Comparison of ENCODE assay signal across 5 cellular contexts in the genomic region with DNA sequence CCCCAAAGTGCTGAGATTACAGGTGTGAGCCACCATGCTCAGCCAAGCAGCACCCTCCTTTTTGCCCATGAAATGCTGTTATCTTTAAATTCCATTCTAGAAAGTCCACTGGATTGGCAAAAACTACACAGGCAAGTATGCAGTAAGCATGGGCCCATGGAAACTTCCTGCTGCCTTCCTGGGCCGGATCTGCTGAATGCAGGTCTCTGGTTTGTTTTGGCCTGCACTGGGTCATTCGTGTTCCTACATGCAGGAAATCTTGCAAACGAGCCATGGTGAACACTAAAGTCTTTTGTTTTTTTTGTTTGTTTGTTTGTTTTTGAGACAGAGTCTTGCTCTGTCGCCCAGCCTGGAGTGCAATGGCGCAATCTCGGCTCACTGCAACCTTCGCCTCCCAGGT. TPM values are rescaled to one million over a fixed set of nuclear protein-coding genes. Genes with fewer than 3 reads are reported as not detected.
DNase-seq lines count a peak whose midpoint lies in the region; ATAC-seq, FAIRE-seq and TF ChIP-seq lines count a peak whose summit lies in the region.
"Not testable (repeated sequence)": the region's sequence is repeated elsewhere in the genome, so short reads cannot be mapped to it uniquely, and the experiment has no call there.

No MANE protein-coding gene starts in this region.

- ATAC-seq in RWPE2 (ENCODE audit: low read depth) (peak; percentile 72), esophagus mucosa (peak; percentile 67), left lobe of liver (peak; percentile 56), right lobe of liver (peak in 3 of 4 donors; percentile 46 to 78 (median 72))

- not testable (repeated sequence) for FAIRE-seq in bronchial epithelial cell (lab: Jason Lieb, UNC)

- H3K36me3 ChIP-seq in RWPE2 (ENCODE audit: low read depth); bronchial epithelial cell (ENCODE audit: control insufficient read depth, insufficient read depth, low read length); right lobe of liver: not testable (repeated sequence)

- TF ChIP-seq POLR2A in right lobe of liver (IDR thresholded peaks at IDR 0.05): not testable (repeated sequence)

- H3K27ac ChIP-seq in RWPE2 (ENCODE audit: poor library complexity, severe bottlenecking); right lobe of liver: not testable (repeated sequence)

- H3K4me3 ChIP-seq in RWPE2 (ENCODE audit: severe bottlenecking); bronchial epithelial cell (ENCODE audit: low read depth, low read length); right lobe of liver: not testable (repeated sequence)

- TF ChIP-seq CTCF in RWPE2 (IDR thresholded peaks at IDR 0.05; ENCODE audit: poor library complexity, severe bottlenecking); bronchial epithelial cell (IDR thresholded peaks at IDR 0.05; ENCODE audit: insufficient read depth, low read length, severe bottlenecking); right lobe of liver (IDR thresholded peaks at IDR 0.05): not testable (repeated sequence)

- WGBS in right lobe of liver (ENCODE audit: insufficient coverage, low coverage, low lambda C conversion rate, missing lambda C conversion rate): 6% methylated on average over 2 of the region's 7 CpGs

- intact Hi-C loops in right lobe of liver (cut with DNase I): not testable (repeated sequence)

- H3K4me1 ChIP-seq in RWPE2 (ENCODE audit: insufficient read depth, poor library complexity, severe bottlenecking); right lobe of liver: not testable (repeated sequence)

- H3K9me3 ChIP-seq in RWPE2 (ENCODE audit: severe bottlenecking); right lobe of liver: not testable (repeated sequence)

- not testable (repeated sequence) for DNase-seq in RWPE2 (ENCODE audit: low spot score); left lobe of liver (ENCODE audit: low spot score); right lobe of liver
- peak; percentile 20 for DNase-seq in bronchial epithelial cell (ENCODE audit: low read depth)

- H3K27me3 ChIP-seq in RWPE2 (ENCODE audit: insufficient read depth, poor library complexity, severe bottlenecking); bronchial epithelial cell (ENCODE audit: control insufficient read depth, insufficient read depth, low read length); right lobe of liver: not testable (repeated sequence)

RNA-seq across cellular contexts. Expression of gene CASTOR2, which starts 7.9 kb away (rescaled TPM):
- total RNA-seq in bronchial epithelial cell: 1.6 and 2.9 TPM in 2 replicates
- 3.4 TPM for total RNA-seq in esophagus mucosa
- 2.4 TPM for total RNA-seq in left lobe of liver
- 10 to 100 TPM in 1 of 6 experiments, 1 to 10 TPM in 5; 2.1 to 10.2 (median 2.8) TPM for total RNA-seq in right lobe of liver
